In the genomic region with DNA sequence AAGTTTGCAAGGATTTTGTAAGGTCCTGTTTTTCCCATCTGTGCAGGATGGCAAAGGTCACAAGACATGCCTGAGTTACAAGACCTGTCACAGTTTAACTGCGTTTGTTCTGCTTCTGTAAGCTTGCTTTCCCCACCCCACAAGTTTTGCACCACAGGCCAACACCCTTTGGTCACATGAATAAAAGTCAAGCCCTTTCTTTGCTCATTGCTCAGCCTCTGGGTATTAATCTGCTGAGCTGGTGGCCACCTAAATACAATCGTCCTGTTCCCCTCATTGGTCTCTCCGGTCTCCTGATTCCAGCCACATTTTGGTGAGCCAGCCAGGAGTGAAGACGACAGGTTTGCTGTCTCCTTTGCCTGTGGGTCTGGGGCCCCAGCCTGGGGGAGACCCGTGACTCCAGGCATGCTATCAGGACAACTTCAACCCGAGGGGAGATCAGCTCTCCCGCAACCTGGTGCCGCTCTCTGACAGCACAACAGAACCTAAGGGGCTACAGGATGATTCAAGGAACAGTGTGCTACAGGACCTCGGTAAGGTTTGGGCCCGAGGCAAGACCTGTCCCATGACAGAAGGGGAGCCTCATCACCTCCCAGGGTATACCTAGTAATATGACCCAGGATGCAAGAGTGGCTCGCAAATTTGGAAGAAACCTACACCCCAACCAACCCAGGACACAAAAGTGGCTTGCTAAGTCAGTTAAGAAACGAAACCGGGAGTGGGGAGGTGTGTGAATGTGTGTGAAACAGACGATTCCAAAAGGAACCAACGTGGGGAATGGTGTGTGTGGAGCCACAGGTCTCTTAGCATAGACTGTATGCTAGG, we compare ENCODE assay signal across 8 cellular contexts.
DNase-seq lines count a peak whose midpoint lies in the region; ATAC-seq, FAIRE-seq and TF ChIP-seq lines count a peak whose summit lies in the region.

No MANE protein-coding gene starts in this region.

- no peaks in the 10 kb centered on the region for H3K27me3 Mint-ChIP-seq in astrocyte (ENCODE audit: low read depth, unreplicated experiment)

- H2BK12ac ChIP-seq in trophoblast cell (ENCODE audit: low read length): peak overlapping the region; percentile 86

- H3K27me3 ChIP-seq in astrocyte (ENCODE audit: insufficient read depth, low read length): no peaks in the 10 kb centered on the region
- H3K27me3 ChIP-seq in trophoblast cell (ENCODE audit: insufficient read depth, low read length): no peaks in the 10 kb centered on the region

- no CpG with 5 or more reads among the region's 15 CpGs for WGBS in trophoblast cell (ENCODE audit: extremely low coverage, insufficient coverage, insufficient read length)

- no peak for TF ChIP-seq CTCF in astrocyte (IDR thresholded peaks at IDR 0.05; ENCODE audit: insufficient read depth, low read depth, low read length)

- no peak for DNase-seq in Jurkat, Clone E6-1 (ENCODE audit: low read depth, low spot score)
- DNase-seq in astrocyte (ENCODE audit: low read depth) (no peak), trophoblast cell (no peak), NCI-H524 (lab: John Stamatoyannopoulos, UW) (no peak), HEK293T (ENCODE audit: extremely low spot score) (no peak)

- peak overlapping the region; percentile 84 for H4K8ac ChIP-seq in trophoblast cell (ENCODE audit: low read depth, low read length)

- H3K9me3 ChIP-seq in astrocyte (ENCODE audit: insufficient read depth, low read depth, low read length) (no peaks in the 10 kb centered on the region), trophoblast cell (ENCODE audit: insufficient read depth, low read depth, low read length) (no peaks in the 10 kb centered on the region)

- H2BK120ac ChIP-seq in trophoblast cell (ENCODE audit: insufficient read depth, low read length, poor library complexity): peak overlapping the region; percentile 99

- peak overlapping the region; percentile 99 for H4K91ac ChIP-seq in trophoblast cell (ENCODE audit: low read depth, low read length)

- H3K9ac ChIP-seq in astrocyte (ENCODE audit: low read length) (peak overlapping the region; percentile 64), trophoblast cell (ENCODE audit: low read length) (peak overlapping the region; percentile 85)

- peaks cover 2% of the 10 kb centered on the region for H3K4me1 ChIP-seq in astrocyte (ENCODE audit: insufficient read depth, low read length)
- H3K4me1 ChIP-seq in trophoblast cell (ENCODE audit: control insufficient read depth in 1 of 2, insufficient read depth in 2 of 2, low read length in 2 of 2): peaks cover 17 to 31% of the 10 kb centered on the region in 2 experiments

- H3K79me1 ChIP-seq in trophoblast cell (ENCODE audit: low read length): peaks cover 22% of the 10 kb centered on the region

- ATAC-seq in GM19452 (IDR thresholded peaks at IDR 0.05; ENCODE audit: unreplicated experiment) (peak; percentile 53), GM19467 (IDR thresholded peaks at IDR 0.05; ENCODE audit: unreplicated experiment) (no peak), HG02938 (IDR thresholded peaks at IDR 0.05; ENCODE audit: unreplicated experiment) (no peak)

- POLR2A ChIA-PET in HEK293T (lab: Yijun Ruan, JAX): no interaction called here

- peak overlapping the region; percentile 66 for H4K12ac ChIP-seq in trophoblast cell (ENCODE audit: low read depth, low read length)

- no peaks in the 10 kb centered on the region for H3K79me2 ChIP-seq in astrocyte (ENCODE audit: insufficient read depth, low read length)
- H3K79me2 ChIP-seq in trophoblast cell (ENCODE audit: control insufficient read depth, insufficient read depth, low read length, poor library complexity): peaks cover 11% of the 10 kb centered on the region

- H4K20me1 ChIP-seq in astrocyte (ENCODE audit: insufficient read depth, low read length): no peaks in the 10 kb centered on the region

- peak overlapping the region; percentile 99 for H3K14ac ChIP-seq in trophoblast cell (ENCODE audit: low read length)

- CTCF ChIA-PET in HEK293T (lab: Yijun Ruan, JAX): no interaction called here

- no peak overlapping the region for H3K27ac Mint-ChIP-seq in astrocyte (ENCODE audit: unreplicated experiment)

- H3K36me3 Mint-ChIP-seq in astrocyte (ENCODE audit: low read depth, unreplicated experiment): no peaks in the 10 kb centered on the region

- no peaks in the 10 kb centered on the region for H3K9me3 Mint-ChIP-seq in astrocyte (ENCODE audit: unreplicated experiment)

- peak overlapping the region; percentile 99 for H2BK5ac ChIP-seq in trophoblast cell (ENCODE audit: low read depth, low read length, poor library complexity)

- peak overlapping the region; percentile 95 for H2AK5ac ChIP-seq in trophoblast cell (ENCODE audit: low read length)

- no peak for FAIRE-seq in astrocyte (lab: Jason Lieb, UNC)

- H3K4ac ChIP-seq in trophoblast cell (ENCODE audit: low read depth, low read length): peak overlapping the region; percentile 98

- no peak overlapping the region for H3K23ac ChIP-seq in trophoblast cell (ENCODE audit: low read length)

- H2AFZ ChIP-seq in astrocyte (ENCODE audit: low read depth, low read length): peak overlapping the region; percentile 73
- H2AFZ ChIP-seq in trophoblast cell (ENCODE audit: insufficient read depth, low read length, poor library complexity): peak overlapping the region; percentile 87

- H3K4me3 ChIP-seq in Jurkat, Clone E6-1 (ENCODE audit: low read length): peak overlapping the region; percentile 52
- H3K4me3 ChIP-seq in astrocyte (ENCODE audit: insufficient read depth, low read depth, low read length) (peak overlapping the region; percentile 39), trophoblast cell (ENCODE audit: low read depth, low read length) (peak overlapping the region; percentile 69)

- H3K4me2 ChIP-seq in astrocyte (ENCODE audit: low read length) (peak overlapping the region; percentile 91), trophoblast cell (ENCODE audit: low read length) (peak overlapping the region; percentile 72)

- H3K4me3 Mint-ChIP-seq in astrocyte (ENCODE audit: unreplicated experiment): peak overlapping the region; percentile 60

- H3K4me1 Mint-ChIP-seq in astrocyte (ENCODE audit: low read depth, unreplicated experiment): peaks cover 14% of the 10 kb centered on the region

- H3K36me3 ChIP-seq in astrocyte (ENCODE audit: insufficient read depth, low read length) (no peaks in the 10 kb centered on the region), trophoblast cell (ENCODE audit: control insufficient read depth in 1 of 2, insufficient read depth in 2 of 2, low read length in 2 of 2) (no peaks in the 10 kb centered on the region)

- H3K18ac ChIP-seq in trophoblast cell (ENCODE audit: low read length): peak overlapping the region; percentile 99

- H3K27ac ChIP-seq in astrocyte (ENCODE audit: low read depth, low read length) (no peak overlapping the region), trophoblast cell (ENCODE audit: low read depth, low read length) (peak overlapping the region; percentile 100)

TF ChIP-seq in HEK293T, 16 proteins besides CTCF, POLR2A, EP300 and RAD21:
- TF ChIP-seq FOXK2 (IDR thresholded peaks at IDR 0.05) (no peak), LEF1 (IDR thresholded peaks at IDR 0.05; ENCODE audit: borderline replicate concordance) (no peak), CTBP1 (IDR thresholded peaks at IDR 0.05; ENCODE audit: borderline replicate concordance) (no peak), HDGF (IDR thresholded peaks at IDR 0.05; ENCODE audit: borderline replicate concordance) (no peak), SUZ12 (IDR thresholded peaks at IDR 0.05) (no peak), BHLHE40 (IDR thresholded peaks at IDR 0.05; ENCODE audit: borderline replicate concordance) (no peak), FOXM1 (IDR thresholded peaks at IDR 0.05; ENCODE audit: borderline replicate concordance) (no peak), SP1 (IDR thresholded peaks at IDR 0.05) (no peak), NFRKB (IDR thresholded peaks at IDR 0.05) (no peak), ELF4 (IDR thresholded peaks at IDR 0.05) (no peak), PKNOX1 (IDR thresholded peaks at IDR 0.05) (no peak), FOXA1 (IDR thresholded peaks at IDR 0.05) (no peak), ZNF384 (IDR thresholded peaks at IDR 0.05) (no peak), ARNT (IDR thresholded peaks at IDR 0.05) (no peak), TARDBP (IDR thresholded peaks at IDR 0.05) (no peak), L3MBTL2 (conservative IDR thresholded peaks at IDR 0.05) (no peak)
